ENCODE assay signal across 21 cellular contexts in genomic region chr20:34468956-34469355, GRCh38. TPM values are rescaled to one million over a fixed set of nuclear protein-coding genes. Genes with fewer than 3 reads are reported as not detected.
DNase-seq lines count a peak whose midpoint lies in the region; ATAC-seq, FAIRE-seq and TF ChIP-seq lines count a peak whose summit lies in the region.
"Had no signal": no experiment of that assay in that cellular context is flagged by ENCODE, and none has a peak within 500 bp of the region (broad histone marks: within the 10 kb centered on the region; RNA-seq: fewer than 3 reads in every experiment).

No MANE protein-coding gene starts in this region.

- H3K4me3 Mint-ChIP-seq in activated naive CD4-positive, alpha-beta T cell treated with anti-CD3 and anti-CD28 coated beads, Interleukin-2, amount 50 U/mL, for 24 hours = no peak overlapping the region
- H3K4me3 Mint-ChIP-seq in astrocyte (ENCODE audit: unreplicated experiment) = no peak overlapping the region
- H3K4me3 Mint-ChIP-seq in type B pancreatic cell = no peak overlapping the region
- H3K4me3 Mint-ChIP-seq: CD4-positive, CD25-positive, alpha-beta regulatory T cell; H9 had no signal

- no peak overlapping the region for H3K27ac ChIP-seq in astrocyte (ENCODE audit: low read depth, low read length)
- no peak overlapping the region for H3K27ac ChIP-seq in mesenchymal stem cell (ENCODE audit: low read length, poor library complexity, severe bottlenecking)

- no peak overlapping the region for H3K23ac ChIP-seq in mesenchymal stem cell (ENCODE audit: low read length in 2 of 2)

- FAIRE-seq in astrocyte (lab: Jason Lieb, UNC) = no peak
- FAIRE-seq: K562 had no signal

- peak overlapping the region; percentile 72 for H3K27ac Mint-ChIP-seq in activated naive CD4-positive, alpha-beta T cell treated with anti-CD3 and anti-CD28 coated beads, Interleukin-2, amount 50 U/mL, for 24 hours
- H3K27ac Mint-ChIP-seq in activated naive CD4-positive, alpha-beta T cell treated with anti-CD3 and anti-CD28 coated beads, Interleukin-2, amount 50 U/mL, for 72 hours = peak overlapping the region in 1 of 2 donors; percentile 53
- H3K27ac Mint-ChIP-seq in astrocyte (ENCODE audit: unreplicated experiment) (peak overlapping the region; percentile 47), type B pancreatic cell (peak overlapping the region; percentile 23)
- H3K27ac Mint-ChIP-seq: H9 had no signal

- H3K79me1 ChIP-seq in mesenchymal stem cell (replicated peaks; ENCODE audit: low read length, poor library complexity, severe bottlenecking) = peaks cover 15% of the 10 kb centered on the region

- no peaks in the 10 kb centered on the region for H3K27me3 Mint-ChIP-seq in activated naive CD4-positive, alpha-beta T cell treated with anti-CD3 and anti-CD28 coated beads, Interleukin-2, amount 50 U/mL, for 24 hours
- H3K27me3 Mint-ChIP-seq in astrocyte (ENCODE audit: low read depth, unreplicated experiment) (no peaks in the 10 kb centered on the region), type B pancreatic cell (no peaks in the 10 kb centered on the region)
- H3K27me3 Mint-ChIP-seq: CD4-positive, CD25-positive, alpha-beta regulatory T cell had no signal

- no peak overlapping the region for H2BK12ac ChIP-seq in mesenchymal stem cell (ENCODE audit: low read length in 2 of 2)

- no peak overlapping the region for H2BK120ac ChIP-seq in mesenchymal stem cell (ENCODE audit: low read depth, low read length)

- H3K36me3 ChIP-seq in astrocyte (ENCODE audit: insufficient read depth, low read length) = peaks cover 18% of the 10 kb centered on the region
- H3K36me3 ChIP-seq in mesenchymal stem cell (ENCODE audit: control insufficient read depth in 1 of 2, insufficient read depth in 2 of 2, low read depth in 1 of 2, low read length in 2 of 2) = peaks cover 11 to 55% of the 10 kb centered on the region in 2 experiments

- peaks cover 11% of the 10 kb centered on the region for H3K4me1 Mint-ChIP-seq in activated naive CD4-positive, alpha-beta T cell treated with anti-CD3 and anti-CD28 coated beads, Interleukin-2, amount 50 U/mL, for 24 hours
- H3K4me1 Mint-ChIP-seq in astrocyte (ENCODE audit: low read depth, unreplicated experiment) (peaks cover 27% of the 10 kb centered on the region), type B pancreatic cell (ENCODE audit: unreplicated experiment) (peaks cover 15% of the 10 kb centered on the region)
- H3K4me1 Mint-ChIP-seq: H9 had no signal

- peaks cover 33% of the 10 kb centered on the region for H3K79me2 ChIP-seq in astrocyte (ENCODE audit: insufficient read depth, low read length)

- no peak for ATAC-seq in activated naive CD4-positive, alpha-beta T cell treated with anti-CD3 and anti-CD28 coated beads, Interleukin-2, amount 50 U/mL, for 72 hours
- no peak for ATAC-seq in GM19324 (IDR thresholded peaks at IDR 0.05; ENCODE audit: low FRiP score, unreplicated experiment)
- ATAC-seq: K562, PC-3 had no signal

- no peak overlapping the region for H3K14ac ChIP-seq in mesenchymal stem cell (ENCODE audit: low read length in 2 of 2)

- H3K9me3 ChIP-seq in astrocyte (ENCODE audit: insufficient read depth, low read depth, low read length) = no peaks in the 10 kb centered on the region
- no peaks in the 10 kb centered on the region for H3K9me3 ChIP-seq in mesenchymal stem cell (ENCODE audit: control insufficient read depth, low read length)
- H3K9me3 ChIP-seq: BE2C had no signal

- peaks cover 7% of the 10 kb centered on the region for H3K36me3 Mint-ChIP-seq in activated naive CD4-positive, alpha-beta T cell treated with anti-CD3 and anti-CD28 coated beads, Interleukin-2, amount 50 U/mL, for 24 hours
- no peaks in the 10 kb centered on the region for H3K36me3 Mint-ChIP-seq in activated naive CD4-positive, alpha-beta T cell treated with anti-CD3 and anti-CD28 coated beads, Interleukin-2, amount 50 U/mL, for 72 hours
- H3K36me3 Mint-ChIP-seq in astrocyte (ENCODE audit: low read depth, unreplicated experiment) (peaks cover 3% of the 10 kb centered on the region), type B pancreatic cell (peaks cover 29% of the 10 kb centered on the region)

- 78% methylated on average over 1 of the region's 1 CpG for WGBS in mesenchymal stem cell

- no peak overlapping the region for H2BK5ac ChIP-seq in mesenchymal stem cell (ENCODE audit: low read depth, low read length, poor library complexity, severe bottlenecking)

- H3K4me1 ChIP-seq in astrocyte (ENCODE audit: insufficient read depth, low read length) (peaks cover 8% of the 10 kb centered on the region), mesenchymal stem cell (ENCODE audit: control insufficient read depth, insufficient read depth, low read depth, low read length) (peaks cover 2% of the 10 kb centered on the region)

- no peak overlapping the region for H3K4ac ChIP-seq in mesenchymal stem cell (ENCODE audit: low read depth in 1 of 2, low read length in 2 of 2)

- H3K9me3 Mint-ChIP-seq in activated naive CD4-positive, alpha-beta T cell treated with anti-CD3 and anti-CD28 coated beads, Interleukin-2, amount 50 U/mL, for 24 hours = no peaks in the 10 kb centered on the region
- H3K9me3 Mint-ChIP-seq in activated naive CD4-positive, alpha-beta T cell treated with anti-CD3 and anti-CD28 coated beads, Interleukin-2, amount 50 U/mL, for 72 hours = no peaks in the 10 kb centered on the region
- H3K9me3 Mint-ChIP-seq in astrocyte (ENCODE audit: unreplicated experiment) = no peaks in the 10 kb centered on the region
- H3K9me3 Mint-ChIP-seq in type B pancreatic cell = no peaks in the 10 kb centered on the region
- H3K9me3 Mint-ChIP-seq: CD4-positive, CD25-positive, alpha-beta regulatory T cell; H9 had no signal

- TF ChIP-seq CTCF in astrocyte (IDR thresholded peaks at IDR 0.05; ENCODE audit: insufficient read depth, low read depth, low read length) = no peak
- no peak for TF ChIP-seq CTCF in type B pancreatic cell (conservative IDR thresholded peaks at IDR 0.05)

- H3K18ac ChIP-seq in mesenchymal stem cell (ENCODE audit: low read depth in 1 of 2, low read length in 2 of 2) = no peak overlapping the region

- no peak overlapping the region for H4K8ac ChIP-seq in mesenchymal stem cell (ENCODE audit: low read length)

- H3K27me3 ChIP-seq in astrocyte (ENCODE audit: insufficient read depth, low read length) = no peaks in the 10 kb centered on the region
- H3K27me3 ChIP-seq in mesenchymal stem cell (ENCODE audit: control insufficient read depth in 1 of 2, insufficient read depth in 1 of 2, low read length in 2 of 2) = no peaks in the 10 kb centered on the region
- H3K27me3 ChIP-seq: BE2C had no signal

- no peak overlapping the region for H2AFZ ChIP-seq in astrocyte (ENCODE audit: low read depth, low read length)
- no peak overlapping the region for H2AFZ ChIP-seq in mesenchymal stem cell (ENCODE audit: low read depth, low read length)

- no peak overlapping the region for H4K91ac ChIP-seq in mesenchymal stem cell (ENCODE audit: low read length)

- H2AK5ac ChIP-seq in mesenchymal stem cell (ENCODE audit: low read length, severe bottlenecking) = no peak overlapping the region

- H3K4me2 ChIP-seq in astrocyte (ENCODE audit: low read length) (no peak overlapping the region), mesenchymal stem cell (ENCODE audit: low read length, poor library complexity, severe bottlenecking) (no peak overlapping the region)

- H3K9ac ChIP-seq in astrocyte (ENCODE audit: low read length) (no peak overlapping the region), mesenchymal stem cell (ENCODE audit: low read length) (no peak overlapping the region)

- no peak overlapping the region for H3K4me3 ChIP-seq in astrocyte (ENCODE audit: insufficient read depth, low read depth, low read length)
- no peak overlapping the region for H3K4me3 ChIP-seq in mesenchymal stem cell (ENCODE audit: insufficient read depth in 1 of 2, low read depth in 1 of 2, low read length in 2 of 2)
- H3K4me3 ChIP-seq: K562 had no signal

- H2BK15ac ChIP-seq in mesenchymal stem cell (ENCODE audit: low read depth, poor library complexity, severe bottlenecking) = no peak overlapping the region

- DNase-seq in activated naive CD4-positive, alpha-beta T cell treated with anti-CD3 and anti-CD28 coated beads, Interleukin-2, amount 50 U/mL, for 72 hours (ENCODE audit: low spot score in 2 of 2) = no peak
- DNase-seq in astrocyte (ENCODE audit: low read depth) = no peak
- peak; percentile 24 for DNase-seq in mesenchymal stem cell
- no peak for DNase-seq in type B pancreatic cell (ENCODE audit: extremely low spot score, unreplicated experiment)
- DNase-seq in DMS153 (lab: John Stamatoyannopoulos, UW) = no peak
- DNase-seq in HUDEP-2 (lab: John Stamatoyannopoulos, UW; ENCODE audit: unreplicated experiment in 76 of 76) = no peak
- DNase-seq: BE2C; Caco-2; CD4-positive, CD25-positive, alpha-beta regulatory T cell; GF-D8; H9; NCI-H1105 treated with DMSO at 0.1 percent for 48 hours; NCI-H1694; NCI-H2081 treated with DMSO at 0.1 percent for 48 hours; NCI-H774; PC-3; RPMI8226; SHP77 treated with DMSO at 0.1 percent for 48 hours had no signal

- peaks cover 39% of the 10 kb centered on the region for H4K20me1 ChIP-seq in astrocyte (ENCODE audit: insufficient read depth, low read length)

RNA-seq across cellular contexts. Expression of gene DYNLRB1, which starts 47.3 kb away (rescaled TPM):
- total RNA-seq in activated naive CD4-positive, alpha-beta T cell treated with anti-CD3 and anti-CD28 coated beads, Interleukin-2, amount 50 U/mL, for 72 hours = 10 to 100 TPM; 72.0 to 82.9 TPM
- total RNA-seq in astrocyte (112 and 118 TPM in 2 replicates), type B pancreatic cell (ENCODE audit: low replicate concordance) (164 and 201 TPM in 2 replicates)
- 344 TPM for polyA plus RNA-seq in mesenchymal stem cell (2013, experiment 1 of 2)
- polyA plus RNA-seq in mesenchymal stem cell (2013, experiment 2 of 2) = 339 TPM
